In genomic region chr3:32501785-32502088, GRCh38 we compare ENCODE assay signal across 8 cellular contexts. TPM values are rescaled to one million over a fixed set of nuclear protein-coding genes. Genes with fewer than 3 reads are reported as not detected.
DNase-seq lines count a peak whose midpoint lies in the region; ATAC-seq and TF ChIP-seq lines count a peak whose summit lies in the region.

No MANE protein-coding gene starts in this region.

- TF ChIP-seq CTCF in epithelial cell of esophagus (IDR thresholded peaks at IDR 0.05; ENCODE audit: insufficient read depth, low read depth, low read length, missing control alignments), result no peak
- TF ChIP-seq CTCF in prostate gland (IDR thresholded peaks at IDR 0.05), result no peak

- peak overlapping the region; percentile 84 to 91 for H3K27ac ChIP-seq in prostate gland

- TF ChIP-seq POLR2A in prostate gland (IDR thresholded peaks at IDR 0.05), result no peak

- intact Hi-C loops in prostate gland (cut with DNase I), result loop anchor here (5.0 kb wide), 2 partner anchors 71 to 281 kb away; partner anchors contain the start of gene DYNC1LI1

- H3K36me3 ChIP-seq in NT2/D1 (ENCODE audit: insufficient read depth, insufficient read length, low read length), result peaks cover under 1% of the 10 kb centered on the region
- H3K36me3 ChIP-seq in prostate gland, result no peaks in the 10 kb centered on the region

- H3K27me3 ChIP-seq in NT2/D1 (ENCODE audit: insufficient read depth, insufficient read length) (no peaks in the 10 kb centered on the region), prostate gland (replicated peaks; ENCODE audit: insufficient read depth) (no peaks in the 10 kb centered on the region)

- H3K4me1 ChIP-seq in NT2/D1 (ENCODE audit: insufficient read depth, insufficient read length) (peaks cover 8% of the 10 kb centered on the region), prostate gland (replicated peaks) (no peaks in the 10 kb centered on the region)

- peak overlapping the region; percentile 87 for H3K9ac ChIP-seq in NT2/D1 (ENCODE audit: insufficient read length, low read depth)

- H3K4me3 ChIP-seq in NT2/D1 (ENCODE audit: insufficient read length, low read depth), result peak overlapping the region; percentile 77
- peak overlapping the region; percentile 91 for H3K4me3 ChIP-seq in epithelial cell of esophagus (ENCODE audit: low read length)
- H3K4me3 ChIP-seq in prostate gland, result peak overlapping the region; percentile 63 to 78

- DNase-seq in NT2/D1 (ENCODE audit: low read depth, low spot score) (no peak), epithelial cell of esophagus (ENCODE audit: low read depth) (no peak), prostate gland (ENCODE audit: low spot score) (no peak), hypothalamus (lab: John Stamatoyannopoulos, UW) (no peak), D341Med (ENCODE audit: low spot score) (no peak), amniotic stem cell (lab: John Stamatoyannopoulos, UW) (no peak)
- no peak for DNase-seq in activated CD4-positive, CD25-positive, alpha-beta regulatory T cell (lab: John Stamatoyannopoulos, UW)

- ATAC-seq in GM18858 (IDR thresholded peaks at IDR 0.05; ENCODE audit: unreplicated experiment), result peak; percentile 5

- WGBS in prostate gland, result 7% methylated on average over 3 of the region's 3 CpGs

- H3K9me3 ChIP-seq in NT2/D1 (ENCODE audit: insufficient read depth, low read length), result no peaks in the 10 kb centered on the region
- no peaks in the 10 kb centered on the region for H3K9me3 ChIP-seq in prostate gland

RNA-seq across cellular contexts. Expression of gene CMTM6, which starts 0.9 kb away (rescaled TPM):
- 100 to 1,000 TPM in 1 of 2 donors, 10 to 100 TPM in 1; 79.8 to 237 TPM for total RNA-seq in prostate gland
